22 cellular contexts compared by ENCODE assay signal in genomic region chr18:61963705-61964104, GRCh38.
DNase-seq lines count a peak whose midpoint lies in the region; ATAC-seq and TF ChIP-seq lines count a peak whose summit lies in the region.
"Had no signal": no experiment of that assay in that cellular context is flagged by ENCODE, and none has a peak within 500 bp of the region (broad histone marks: within the 10 kb centered on the region; RNA-seq: fewer than 3 reads in every experiment).

No MANE protein-coding gene starts in this region.

- ATAC-seq in Right ventricle myocardium superior (ENCODE audit: poor library complexity): peak; percentile 60
- ATAC-seq: HCT116, Panc1 had no signal

- peaks cover 46% of the 10 kb centered on the region for H3K4me1 Mint-ChIP-seq in chondrocyte (ENCODE audit: low read depth)
- H3K4me1 Mint-ChIP-seq in osteocyte (ENCODE audit: unreplicated experiment): peaks cover 39% of the 10 kb centered on the region
- H3K4me1 Mint-ChIP-seq: CD4-positive, alpha-beta memory T cell had no signal

- H3K9me3 Mint-ChIP-seq in chondrocyte (ENCODE audit: low read depth): peaks cover 2% of the 10 kb centered on the region
- H3K9me3 Mint-ChIP-seq in osteocyte (ENCODE audit: unreplicated experiment): no peaks in the 10 kb centered on the region

- peak overlapping the region; percentile 2 to 49 for H3K27ac ChIP-seq in tibial artery
- H3K27ac ChIP-seq: BLaER1 treated with 17β-estradiol and CSF1 and Interleukin-3, amounts not matched to agents 10 nM and 100 nM; SJSA1 had no signal

- DNase-seq in Right ventricle myocardium superior: no peak
- DNase-seq in cardiac septum (ENCODE audit: low spot score): no peak
- no peak for DNase-seq in chondrocyte (ENCODE audit: low spot score)
- DNase-seq in osteocyte (ENCODE audit: extremely low spot score, unreplicated experiment): no peak
- DNase-seq in tibial artery: no peak
- no peak for DNase-seq in iPS-NIHi11 (ENCODE audit: low spot score)
- no peak for DNase-seq in NOMO-1 treated with DMSO at 0.1 percent for 48 hours (lab: John Stamatoyannopoulos, UW; ENCODE audit: unreplicated experiment)
- no peak for DNase-seq in hepatic stellate cell (ENCODE audit: low spot score)
- DNase-seq: 8988T; CD4-positive, alpha-beta memory T cell; GOT3; KG1; NCI-H1092 treated with DMSO at 0.1 percent for 48 hours; NCI-H1436 treated with DMSO at 0.1 percent for 48 hours; NCI-H2029; NCI-H2227 treated with DMSO at 0.1 percent for 48 hours; NCI-H510A; NK-92 treated with Interleukin-12 subunit alpha and Interleukin-12 subunit beta, amount 100 ng/mL, for 24 hours had no signal

- no peak overlapping the region for H3K4me3 Mint-ChIP-seq in chondrocyte (ENCODE audit: unreplicated experiment)
- no peak overlapping the region for H3K4me3 Mint-ChIP-seq in osteocyte (ENCODE audit: unreplicated experiment)
- H3K4me3 Mint-ChIP-seq: CD4-positive, alpha-beta memory T cell had no signal

- no peaks in the 10 kb centered on the region for H3K36me3 Mint-ChIP-seq in chondrocyte (ENCODE audit: low read depth)
- H3K36me3 Mint-ChIP-seq in osteocyte (ENCODE audit: unreplicated experiment): no peaks in the 10 kb centered on the region
- H3K36me3 Mint-ChIP-seq: CD4-positive, alpha-beta memory T cell had no signal

- H3K4me3 ChIP-seq in tibial artery: no peak overlapping the region
- H3K4me3 ChIP-seq: BLaER1 treated with 17β-estradiol and CSF1 and Interleukin-3, amounts not matched to agents 10 nM and 100 nM; SJSA1 had no signal

- H3K27me3 Mint-ChIP-seq in chondrocyte (ENCODE audit: low read depth) (no peaks in the 10 kb centered on the region), osteocyte (ENCODE audit: unreplicated experiment) (no peaks in the 10 kb centered on the region)

- H3K27ac Mint-ChIP-seq in chondrocyte (ENCODE audit: unreplicated experiment) (peak overlapping the region; percentile 23), osteocyte (ENCODE audit: unreplicated experiment) (peak overlapping the region; percentile 45)
- H3K27ac Mint-ChIP-seq: CD4-positive, alpha-beta memory T cell had no signal

- intact Hi-C loops in Right ventricle myocardium superior (cut with DNase I): no loop called here
- intact Hi-C loops in cardiac septum (cut with DNase I): no loop called here
- intact Hi-C loops in tibial artery (cut with DNase I; ENCODE audit: low total_unique reads): no loop called here

- H3K9me3 ChIP-seq in tibial artery: no peaks in the 10 kb centered on the region
- H3K9me3 ChIP-seq: SJSA1 had no signal

- peaks cover 0 to 47% (median 21%) of the 10 kb centered on the region in 4 donors for H3K4me1 ChIP-seq in tibial artery
- H3K4me1 ChIP-seq: SJSA1 had no signal

- no peaks in the 10 kb centered on the region for H3K36me3 ChIP-seq in tibial artery
- H3K36me3 ChIP-seq: SJSA1 had no signal

- no peaks in the 10 kb centered on the region for H3K27me3 ChIP-seq in tibial artery
- H3K27me3 ChIP-seq: SJSA1 had no signal

- TF ChIP-seq CTCF in chondrocyte (IDR thresholded peaks at IDR 0.05): no peak
- TF ChIP-seq CTCF in osteocyte (IDR thresholded peaks at IDR 0.05): no peak
- TF ChIP-seq CTCF in tibial artery (IDR thresholded peaks at IDR 0.05): no peak
